7 cellular contexts compared by ENCODE assay signal in the genomic region with DNA sequence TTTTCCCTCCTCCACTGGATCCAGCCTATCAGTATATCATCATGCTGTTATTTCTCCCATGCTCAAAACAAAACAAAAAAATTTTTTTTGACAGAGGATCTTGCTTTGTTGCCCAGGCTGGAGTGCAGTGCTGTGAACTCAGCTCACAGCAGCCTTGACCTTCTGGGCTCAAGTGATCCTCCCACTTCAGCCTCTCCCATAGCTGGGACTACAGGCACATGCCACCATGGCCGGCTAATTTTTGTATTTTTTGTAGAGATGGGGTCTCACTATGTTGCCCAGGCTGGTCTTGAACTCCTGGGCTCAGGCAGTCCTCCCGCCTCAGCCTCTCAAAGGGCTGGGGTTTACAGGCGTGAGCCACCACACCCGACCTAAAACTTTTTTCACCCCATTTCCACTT. TPM values are rescaled to one million over a fixed set of nuclear protein-coding genes. Genes with fewer than 3 reads are reported as not detected.
DNase-seq lines count a peak whose midpoint lies in the region; ATAC-seq, FAIRE-seq and TF ChIP-seq lines count a peak whose summit lies in the region.
"Not testable (repeated sequence)": the region's sequence is repeated elsewhere in the genome, so short reads cannot be mapped to it uniquely, and the experiment has no call there.

No MANE protein-coding gene starts in this region.

- not testable (repeated sequence) for H3K4me3 Mint-ChIP-seq in Caco-2 (ENCODE audit: unreplicated experiment); WTC11; brain

- H2AK5ac ChIP-seq in neuronal stem cell (ENCODE audit: low read depth, low read length), result peak overlapping the region; percentile 6

- not testable (repeated sequence) for TF ChIP-seq CTCF in Caco-2 (IDR thresholded peaks at IDR 0.05; ENCODE audit: insufficient read depth in 1 of 2, low read depth in 1 of 2, low read length in 1 of 2, severe bottlenecking in 1 of 2, unreplicated experiment in 1 of 2); HEK293 (tag by site-specific recombination; IDR thresholded peaks at IDR 0.05); WTC11 (IDR thresholded peaks at IDR 0.05); brain (conservative IDR thresholded peaks at IDR 0.05); HepG2 (CRISPR knock-in tag; IDR thresholded peaks at IDR 0.05); smooth muscle cell (IDR thresholded peaks at IDR 0.05; ENCODE audit: borderline replicate concordance, insufficient read depth, poor library complexity, severe bottlenecking)

- FAIRE-seq in HepG2 (lab: Jason Lieb, UNC), result not testable (repeated sequence)

- H3K23ac ChIP-seq in neuronal stem cell (ENCODE audit: low read depth, low read length, poor library complexity), result not testable (repeated sequence)

- H4K91ac ChIP-seq in neuronal stem cell (ENCODE audit: low read depth, low read length, poor library complexity), result not testable (repeated sequence)

- H3K27ac ChIP-seq in HEK293 (ENCODE audit: extremely low read depth, low read depth, low read length); HepG2 (ENCODE audit: extremely low read length, insufficient read depth, low read length); neuronal stem cell (replicated peaks; ENCODE audit: low read length): not testable (repeated sequence)
- H3K27ac ChIP-seq in smooth muscle cell (ENCODE audit: low read depth), result peak overlapping the region; percentile 86

- H4K20me1 ChIP-seq in HepG2 (ENCODE audit: insufficient read depth, low read length); smooth muscle cell (ENCODE audit: low read depth): not testable (repeated sequence)

- not testable (repeated sequence) for H2BK120ac ChIP-seq in neuronal stem cell (ENCODE audit: low read depth, low read length)

- not testable (repeated sequence) for H4K8ac ChIP-seq in neuronal stem cell (ENCODE audit: low read depth, low read length)

- intact Hi-C loops in Caco-2 (cut with micrococcal nuclease; ENCODE audit: unreplicated experiment), result not testable (repeated sequence)
- intact Hi-C loops in HepG2 (cut with micrococcal nuclease; ENCODE audit: unreplicated experiment), result loop anchor here (5.0 kb wide), 1 partner anchor 168 kb away; no protein-coding TSS in a partner anchor

- not testable (repeated sequence) for TF ChIP-seq EP300 in HepG2 (IDR thresholded peaks at IDR 0.05; ENCODE audit: low read depth in 2 of 2, low read length in 2 of 2); HepG2 (CRISPR knock-in tag; IDR thresholded peaks at IDR 0.05; ENCODE audit: borderline replicate concordance)

- not testable (repeated sequence) for H3K4me2 ChIP-seq in HepG2 (ENCODE audit: low read depth, low read length); neuronal stem cell (ENCODE audit: insufficient read depth, low read length, poor library complexity, severe bottlenecking); smooth muscle cell

- H3K4me1 ChIP-seq in Caco-2; HEK293 (ENCODE audit: control insufficient read depth, insufficient read depth, low read length); HepG2 (ENCODE audit: insufficient read depth, low read length): not testable (repeated sequence)
- H3K4me1 ChIP-seq in neuronal stem cell (ENCODE audit: control insufficient read depth in 2 of 2, insufficient read depth in 1 of 2, low read depth in 1 of 2, low read length in 2 of 2) (peaks cover 12 to 17% of the 10 kb centered on the region in 2 donors), smooth muscle cell (ENCODE audit: low read depth) (peaks cover 11% of the 10 kb centered on the region)

- not testable (repeated sequence) for H3K9me3 ChIP-seq in Caco-2; HEK293 (ENCODE audit: control insufficient read depth, insufficient read depth, low read depth, low read length); HepG2 (ENCODE audit: low read length); neuronal stem cell (replicated peaks in 1 of 2; ENCODE audit: control insufficient read depth in 2 of 2, insufficient read depth in 1 of 2, low read depth in 1 of 2, low read length in 2 of 2); smooth muscle cell (replicated peaks; ENCODE audit: low read depth)

- H3K27me3 ChIP-seq in Caco-2 (replicated peaks; ENCODE audit: control insufficient read depth, insufficient read depth, low read length); HepG2 (ENCODE audit: control insufficient read depth in 1 of 2, insufficient read depth in 2 of 2, low read length in 2 of 2); neuronal stem cell (ENCODE audit: control insufficient read depth in 3 of 3, insufficient read depth in 3 of 3, low read depth in 1 of 3, low read length in 3 of 3); smooth muscle cell (ENCODE audit: low read depth): not testable (repeated sequence)

- not testable (repeated sequence) for H3K9me3 Mint-ChIP-seq in Caco-2 (ENCODE audit: unreplicated experiment); WTC11; brain

- H3K27ac Mint-ChIP-seq in Caco-2 (ENCODE audit: unreplicated experiment) (peak overlapping the region; percentile 1), brain (peak overlapping the region in 3 of 5 experiments; percentile 23 to 89 (median 86))
- not testable (repeated sequence) for H3K27ac Mint-ChIP-seq in WTC11

- H3K4ac ChIP-seq in neuronal stem cell (ENCODE audit: low read length), result not testable (repeated sequence)

- not testable (repeated sequence) for H3K79me2 ChIP-seq in HepG2 (ENCODE audit: insufficient read depth, low read length); smooth muscle cell (ENCODE audit: low read depth)

- H2BK5ac ChIP-seq in neuronal stem cell (ENCODE audit: low read length), result not testable (repeated sequence)

- BruUV-seq in Caco-2 (replicated peaks; lab: Mats Ljungman, UMichigan); HepG2 (replicated peaks; lab: Mats Ljungman, UMichigan): not testable (repeated sequence)

- H3K4me3 ChIP-seq in Caco-2 (ENCODE audit: low read depth, low read length); HEK293 (ENCODE audit: low read depth, low read length); HepG2 (replicated peaks in 1 of 3; ENCODE audit: insufficient read depth in 1 of 3, low read depth in 2 of 3, low read length in 3 of 3); neuronal stem cell (ENCODE audit: low read length in 2 of 2); smooth muscle cell: not testable (repeated sequence)

- H3F3A ChIP-seq in smooth muscle cell (ENCODE audit: low read depth), result not testable (repeated sequence)

- ATAC-seq in WTC11, HepG2: not testable (repeated sequence)

- POLR2A ChIA-PET in Caco-2 (lab: Charles Lee); HEK293 (lab: Yijun Ruan, JAX); WTC11 (lab: Charles Lee); HepG2 (lab: Yijun Ruan, JAX): not testable (repeated sequence)

- not testable (repeated sequence) for H3K79me1 ChIP-seq in neuronal stem cell (ENCODE audit: low read depth, low read length)

- not testable (repeated sequence) for H3K9ac ChIP-seq in HepG2 (ENCODE audit: insufficient read depth, low read depth, low read length); neuronal stem cell (ENCODE audit: low read depth, low read length, poor library complexity); smooth muscle cell (ENCODE audit: low read depth)

- CTCF ChIA-PET in Caco-2 (lab: Charles Lee); HepG2 (lab: Yijun Ruan, JAX; ENCODE audit: low intra/inter-chr PET ratio, low total read pairs): not testable (repeated sequence)
- CTCF ChIA-PET in HEK293 (lab: Yijun Ruan, JAX) (interaction anchor here (0.7 kb wide), 1 partner anchor 159 kb away, joined by 3 read pairs; no protein-coding TSS in a partner anchor), WTC11 (lab: Charles Lee) (interaction anchor here (0.6 kb wide), 1 partner anchor 13 kb away, joined by 4 read pairs; no protein-coding TSS in a partner anchor)

- not testable (repeated sequence) for H2AFZ ChIP-seq in HepG2 (ENCODE audit: low read length); neuronal stem cell (ENCODE audit: low read length); smooth muscle cell (ENCODE audit: low read depth)

- H3K36me3 Mint-ChIP-seq in Caco-2 (ENCODE audit: insufficient read depth, unreplicated experiment) (peaks cover 100% of the 10 kb centered on the region), WTC11 (peaks cover 42% of the 10 kb centered on the region), brain (peaks cover 19% of the 10 kb centered on the region)

- H2BK12ac ChIP-seq in neuronal stem cell (ENCODE audit: low read length), result not testable (repeated sequence)

- not testable (repeated sequence) for TF ChIP-seq RAD21 in HepG2 (CRISPR knock-in tag; IDR thresholded peaks at IDR 0.05)

- H3K4me1 Mint-ChIP-seq in Caco-2 (ENCODE audit: low read depth, unreplicated experiment), result peaks cover 19% of the 10 kb centered on the region
- peaks cover 11% of the 10 kb centered on the region for H3K4me1 Mint-ChIP-seq in WTC11
- H3K4me1 Mint-ChIP-seq in brain, result peaks cover 32% of the 10 kb centered on the region

- H3K27me3 Mint-ChIP-seq in Caco-2 (ENCODE audit: insufficient read depth, unreplicated experiment); WTC11 (ENCODE audit: low read depth); brain: not testable (repeated sequence)

- not testable (repeated sequence) for H3K36me3 ChIP-seq in Caco-2 (ENCODE audit: control insufficient read depth, insufficient read depth, low read length); smooth muscle cell (ENCODE audit: low read depth)
- H3K36me3 ChIP-seq in HEK293 (ENCODE audit: control insufficient read depth in 2 of 2, insufficient read depth in 1 of 2, low read length in 2 of 2), result peaks cover 0 to 38% of the 10 kb centered on the region in 2 experiments; a peak in 2 of 3 replicates
- peaks cover 11 to 41% of the 10 kb centered on the region in 2 experiments; a peak in 4 of 5 replicates for H3K36me3 ChIP-seq in HepG2 (replicated peaks in 1 of 2; ENCODE audit: control insufficient read depth in 1 of 2, insufficient read depth in 2 of 2, low read length in 2 of 2)
- H3K36me3 ChIP-seq in neuronal stem cell (replicated peaks in 1 of 2; ENCODE audit: control insufficient read depth in 2 of 2, insufficient read depth in 2 of 2, low read length in 2 of 2), result peaks cover 0 to 21% of the 10 kb centered on the region in 2 donors

- WGBS in HepG2 (ENCODE audit: low lambda C conversion rate), result 99% methylated on average over 4 of the region's 4 CpGs
- no CpG with 5 or more reads among the region's 4 CpGs for WGBS in neuronal stem cell (ENCODE audit: extremely low coverage in 2 of 2, insufficient read length in 2 of 2, insufficient replicate concordance in 1 of 2), 2 donors
- WGBS in smooth muscle cell (ENCODE audit: low lambda C conversion rate), result 97% methylated on average over 4 of the region's 4 CpGs

- H3K18ac ChIP-seq in neuronal stem cell (ENCODE audit: low read length), result not testable (repeated sequence)

- not testable (repeated sequence) for H3K14ac ChIP-seq in neuronal stem cell (ENCODE audit: low read length)

- in situ Hi-C loops in HepG2 (cut with HindIII; ENCODE audit: extremely low pct_ligation_motif_present, low pct_unique_long_range_greater_than_20kb), result not testable (repeated sequence)

- not testable (repeated sequence) for H2BK15ac ChIP-seq in neuronal stem cell (ENCODE audit: low read length)

- not testable (repeated sequence) for TF ChIP-seq POLR2A in HepG2 (IDR thresholded peaks at IDR 0.05; ENCODE audit: insufficient read depth in 1 of 2, low read depth in 2 of 2, low read length in 2 of 2)

- not testable (repeated sequence) for DNase-seq in Caco-2; WTC11 (ENCODE audit: low spot score); HepG2 (ENCODE audit: low spot score); neuronal stem cell (ENCODE audit: low spot score); smooth muscle cell (lab: John Stamatoyannopoulos, UW; ENCODE audit: unreplicated experiment)

RNA-seq across cellular contexts. Expression of a gene that starts 50.9 kb away (rescaled TPM):
- 124 and 129 TPM in 2 replicates for total RNA-seq in Caco-2 (2022)
- total RNA-seq in WTC11 (2021), result 89.9 to 98.8 TPM (median 95.1 TPM) in 3 replicates
- 19.6 TPM for polyA plus RNA-seq in brain (ENCODE audit: insufficient read depth, low read depth, low replicate concordance)
- total RNA-seq in HepG2 (2016; rRNA removed; fragmentation: Illumina TruSeq; extraction: Trizol), result 170 and 234 TPM in 2 replicates
- 347 and 378 TPM in 2 replicates for total RNA-seq in HepG2 (2016; cell fraction: cytosol; rRNA removed; fragmentation: Illumina TruSeq; extraction: Trizol; ENCODE audit: low read depth)
- total RNA-seq in HepG2 (2016; cell fraction: insoluble cytoplasmic fraction; rRNA removed; fragmentation: Illumina TruSeq; extraction: Trizol), result 169 and 246 TPM in 2 replicates
- total RNA-seq in HepG2 (2016; cell fraction: membrane; rRNA removed; fragmentation: Illumina TruSeq; extraction: Trizol), result 105 and 124 TPM in 2 replicates
- total RNA-seq in HepG2 (2016; cell fraction: nucleus; rRNA removed; fragmentation: Illumina TruSeq; extraction: Trizol), result 78.0 and 91.8 TPM in 2 replicates
- polyA plus RNA-seq in HepG2 (2011; rRNA removed), result 36.2 and 54.6 TPM in 2 replicates
- polyA plus RNA-seq in HepG2 (2011; cell fraction: cytosol; rRNA removed), result 17.7 and 23.7 TPM in 2 replicates
- polyA plus RNA-seq in HepG2 (2011; cell fraction: nucleus; rRNA removed), result 36.1 and 43.2 TPM in 2 replicates
- 54.2 and 68.7 TPM in 2 replicates for polyA plus RNA-seq in HepG2 (2012)
- 10.9 and 12.8 TPM in 2 replicates for polyA plus RNA-seq in HepG2 (2016; cell fraction: cytosol; fragmentation: Illumina TruSeq; extraction: Trizol; ENCODE audit: low read depth)
- polyA plus RNA-seq in HepG2 (2016; cell fraction: insoluble cytoplasmic fraction; fragmentation: Illumina TruSeq; extraction: Trizol; ENCODE audit: low read depth), result 148 and 154 TPM in 2 replicates
- polyA plus RNA-seq in HepG2 (2016; cell fraction: membrane; fragmentation: Illumina TruSeq; extraction: Trizol; ENCODE audit: low read depth), result 18.4 and 20.4 TPM in 2 replicates
- polyA plus RNA-seq in HepG2 (2016; cell fraction: nucleus; fragmentation: Illumina TruSeq; extraction: Trizol; ENCODE audit: insufficient read depth, low read depth), result 93.6 and 93.7 TPM in 2 replicates
- 9.9 and 30.3 TPM in 2 replicates for polyA minus RNA-seq in HepG2 (2011; rRNA and poly(A)+ RNA removed; ENCODE audit: low replicate concordance)
- 33.1 and 33.8 TPM in 2 replicates for polyA minus RNA-seq in HepG2 (2011; cell fraction: cytosol; rRNA and poly(A)+ RNA removed)
- 68.4 and 69.3 TPM in 2 replicates for polyA minus RNA-seq in HepG2 (2011; cell fraction: nucleus; rRNA and poly(A)+ RNA removed)
- 54.4 TPM for polyA plus RNA-seq in neuronal stem cell (2013, experiment 1 of 2)
- 56.2 TPM for polyA plus RNA-seq in neuronal stem cell (2013, experiment 2 of 2)
- 221 and 228 TPM in 2 replicates for total RNA-seq in smooth muscle cell
- polyA plus RNA-seq in smooth muscle cell, result 101 and 104 TPM in 2 replicates
